ENCODE assay signal across 8 cellular contexts in the genomic region with DNA sequence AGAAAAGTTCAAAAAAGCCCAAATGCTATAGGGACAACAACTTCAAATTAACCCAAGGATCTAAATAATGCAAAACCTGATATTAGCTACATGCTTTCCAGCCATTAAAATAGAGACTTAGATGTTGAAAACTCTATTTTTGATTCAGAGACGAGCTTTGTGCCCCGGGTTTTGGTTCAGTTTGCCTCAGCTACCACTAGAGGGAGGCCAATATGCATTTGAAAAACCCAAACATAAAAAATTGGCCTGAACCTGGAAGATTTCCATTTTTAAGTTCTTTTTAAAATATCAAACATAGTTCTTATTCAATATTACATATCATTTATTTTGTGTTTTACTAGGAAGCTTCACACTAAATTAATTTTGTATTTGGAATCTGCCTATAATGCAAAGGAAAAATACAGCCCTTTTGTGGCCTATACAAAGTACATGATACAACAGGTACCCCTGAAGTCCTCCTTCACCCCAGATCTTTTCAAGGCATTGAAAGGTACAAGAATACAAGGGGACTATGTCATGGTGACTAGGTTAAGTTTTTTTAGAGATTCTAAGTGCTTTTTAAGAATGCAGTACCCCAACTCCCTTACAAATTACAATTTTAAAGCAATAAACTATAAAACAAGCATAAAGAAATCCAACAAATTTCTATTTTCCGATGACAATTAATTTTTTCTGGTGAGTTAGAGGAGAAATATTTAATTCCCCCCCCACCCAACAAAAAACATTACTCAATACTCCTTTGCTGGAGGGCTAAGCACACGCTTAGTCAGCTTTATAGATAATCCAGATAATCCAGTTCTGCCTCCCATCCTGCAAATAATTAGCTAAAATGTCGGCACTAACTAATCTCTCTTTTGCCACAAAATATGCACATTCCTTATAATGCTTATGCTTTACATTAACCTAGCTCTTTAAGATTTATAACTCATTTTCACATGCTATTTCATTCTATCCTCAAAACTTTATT.
DNase-seq lines count a peak whose midpoint lies in the region; ATAC-seq and TF ChIP-seq lines count a peak whose summit lies in the region.

No MANE protein-coding gene starts in this region.

- no peaks in the 10 kb centered on the region for H3K9me3 ChIP-seq in HEK293 (ENCODE audit: control insufficient read depth, insufficient read depth, low read depth, low read length)
- no peaks in the 10 kb centered on the region for H3K9me3 ChIP-seq in lower lobe of right lung

- H3K4me1 ChIP-seq in HEK293 (ENCODE audit: control insufficient read depth, insufficient read depth, low read length) (no peaks in the 10 kb centered on the region), lower lobe of right lung (peaks cover 30% of the 10 kb centered on the region)

- intact Hi-C loops in lower lobe of right lung (cut with DNase I): loop anchor here (5.0 kb wide), 1 partner anchor 401 kb away; no protein-coding TSS in a partner anchor

- ATAC-seq in lower lobe of right lung (peak in 1 of 2 donors; percentile 47), GM21367 (IDR thresholded peaks at IDR 0.05; ENCODE audit: unreplicated experiment) (no peak), HG03520 (IDR thresholded peaks at IDR 0.05; ENCODE audit: unreplicated experiment) (no peak)

- CTCF ChIA-PET in HEK293 (lab: Yijun Ruan, JAX): interaction anchor here (0.5 to 3.9 kb wide), 33 partner anchors 9 to 1513 kb away, joined by 3 to 24 read pairs (median 4); a partner anchor contains a TSS

- DNase-seq in NCI-H1092 treated with DMSO at 0.1 percent for 48 hours (lab: John Stamatoyannopoulos, UW) (peak; percentile 38), NCI-H1092 (lab: John Stamatoyannopoulos, UW) (no peak), RPMI7951 (ENCODE audit: low read depth) (peak; percentile 36), cerebellum (ENCODE audit: low spot score) (peak; percentile 34), lower lobe of right lung (no peak)

- H3K27me3 ChIP-seq in lower lobe of right lung (ENCODE audit: low read depth): no peaks in the 10 kb centered on the region

- TF ChIP-seq CTCF in HEK293 (tag by site-specific recombination; IDR thresholded peaks at IDR 0.05) (no peak), lower lobe of right lung (IDR thresholded peaks at IDR 0.05) (peak; percentile 89)

- POLR2A ChIA-PET in HEK293 (lab: Yijun Ruan, JAX): no interaction called here

- H3K4me3 ChIP-seq in HEK293 (ENCODE audit: low read depth, low read length): no peak overlapping the region
- H3K4me3 ChIP-seq in lower lobe of right lung: no peak overlapping the region

- H3K27ac ChIP-seq in HEK293 (ENCODE audit: extremely low read depth, low read depth, low read length): no peak overlapping the region
- no peak overlapping the region for H3K27ac ChIP-seq in lower lobe of right lung

- no peaks in the 10 kb centered on the region for H3K36me3 ChIP-seq in HEK293 (ENCODE audit: control insufficient read depth in 2 of 2, insufficient read depth in 1 of 2, low read length in 2 of 2)
- H3K36me3 ChIP-seq in lower lobe of right lung: no peaks in the 10 kb centered on the region

TF ChIP-seq in HEK293, 187 proteins besides CTCF, POLR2A, EP300 and RAD21:
- TF ChIP-seq ZNF654 (tag by site-specific recombination; IDR thresholded peaks at IDR 0.05; ENCODE audit: low read depth) (peak; percentile 67), SCRT2 (tag by site-specific recombination; IDR thresholded peaks at IDR 0.05) (peak; percentile 64), BCL11A (tag by site-specific recombination; IDR thresholded peaks at IDR 0.05; ENCODE audit: low read depth) (no peak), ZNF121 (tag by site-specific recombination; IDR thresholded peaks at IDR 0.05) (no peak), HOXD13 (CRISPR knock-in tag; IDR thresholded peaks at IDR 0.05; ENCODE audit: borderline replicate concordance) (no peak)
TF ChIP-seq in HEK293: peak in this region for 2.

Comparison
In these comparisons a context has a peak if more than half of its experiments do, and no peak if none do; other contexts are left out.
1. DNase-seq: peak in NCI-H1092 treated with DMSO at 0.1 percent for 48 hours (single experiment), RPMI7951 (single experiment) and cerebellum (single experiment); none in NCI-H1092 (single experiment) and lower lobe of right lung (single experiment).